ENCODE assay signal across 8 cellular contexts in genomic region chr5:177427919-177428573, GRCh38. TPM values are rescaled to one million over a fixed set of nuclear protein-coding genes. Genes with fewer than 3 reads are reported as not detected.
A peak's percentile ranks its signal among the peaks of the same experiment; 100 is the strongest.
DNase-seq lines count a peak whose midpoint lies in the region; ATAC-seq, FAIRE-seq and TF ChIP-seq lines count a peak whose summit lies in the region.

No MANE protein-coding gene starts in this region.

- POLR2A ChIA-PET in A549 (lab: Yijun Ruan, JAX): interaction anchor here (1.3 kb wide), 1 partner anchor 19 kb away, joined by 3 read pairs; no protein-coding TSS in a partner anchor

- peak overlapping the region; percentile 77 for H3K27ac Mint-ChIP-seq in HFFc6
- peak overlapping the region; percentile 90 for H3K27ac Mint-ChIP-seq in activated T-helper 1 cell treated with anti-CD3 and anti-CD28 coated beads, Interleukin-12 subunit alpha, Interleukin-12 subunit beta, Interleukin-2, Interleukin-4 antibody, amounts not matched to agents 30 ng/mL and 10 ng/mL and 1 ng/mL, durations not matched to agents 14 hours and 24 hours and 36 hours

- no peak for FAIRE-seq in A549 (lab: Jason Lieb, UNC)
- no peak for FAIRE-seq in urothelium cell line (lab: Jason Lieb, UNC)

- H3K9ac ChIP-seq in mesenchymal stem cell (ENCODE audit: low read length): peak overlapping the region; percentile 93

- no peak overlapping the region for H2BK5ac ChIP-seq in mesenchymal stem cell (ENCODE audit: low read depth, low read length, poor library complexity, severe bottlenecking)

- H2BK15ac ChIP-seq in mesenchymal stem cell (ENCODE audit: low read depth, poor library complexity, severe bottlenecking): peak overlapping the region; percentile 56

- CTCF ChIA-PET in A549 (lab: Yijun Ruan, JAX): interaction anchor here (1.0 to 36.0 kb wide), 4 partner anchors 19 to 65 kb away, joined by 3 to 871 read pairs (median 78); partner anchors contain the start of genes F12 and PRR7

- WGBS in A549 (ENCODE audit: missing lambda C conversion rate): 91% methylated on average over 8 of the region's 11 CpGs
- 91% methylated on average over 11 of the region's 11 CpGs for WGBS in mesenchymal stem cell

- H4K8ac ChIP-seq in mesenchymal stem cell (ENCODE audit: low read length): no peak overlapping the region

- TF ChIP-seq EP300 in A549 (IDR thresholded peaks at IDR 0.05): no peak

- no peak overlapping the region for H4K91ac ChIP-seq in mesenchymal stem cell (ENCODE audit: low read length)

- no peak overlapping the region for H2AFZ ChIP-seq in mesenchymal stem cell (ENCODE audit: low read depth, low read length)

- H3K14ac ChIP-seq in mesenchymal stem cell (ENCODE audit: low read length in 2 of 2): no peak overlapping the region

- no peaks in the 10 kb centered on the region for H3K27me3 ChIP-seq in mesenchymal stem cell (ENCODE audit: control insufficient read depth in 1 of 2, insufficient read depth in 1 of 2, low read length in 2 of 2)

- H3K79me1 ChIP-seq in mesenchymal stem cell (replicated peaks; ENCODE audit: low read length, poor library complexity, severe bottlenecking): peaks cover 39% of the 10 kb centered on the region

- no peak overlapping the region for H3K4ac ChIP-seq in mesenchymal stem cell (ENCODE audit: low read depth in 1 of 2, low read length in 2 of 2)

- intact Hi-C loops in activated T-helper 1 cell treated with anti-CD3 and anti-CD28 coated beads, Interleukin-12 subunit alpha, Interleukin-12 subunit beta, Interleukin-2, Interleukin-4 antibody, amounts not matched to agents 30 ng/mL and 10 ng/mL and 1 ng/mL, durations not matched to agents 14 hours and 24 hours and 36 hours (cut with micrococcal nuclease): loop anchor here (2.0 to 5.0 kb wide), 3 partner anchors 71 to 164 kb away; partner anchors contain the start of genes DDX41, RGS14 and TMED9

- TF ChIP-seq POLR2A in A549 (IDR thresholded peaks at IDR 0.05; ENCODE audit: low read length): no peak; the same call in 1 of the 2 replicates

- H3K18ac ChIP-seq in mesenchymal stem cell (ENCODE audit: low read depth in 1 of 2, low read length in 2 of 2): no peak overlapping the region

- no peak overlapping the region for H3K23ac ChIP-seq in mesenchymal stem cell (ENCODE audit: low read length in 2 of 2)

- H2AK5ac ChIP-seq in mesenchymal stem cell (ENCODE audit: low read length, severe bottlenecking): no peak overlapping the region

- H3K9me3 ChIP-seq in A549 (no peaks in the 10 kb centered on the region), mesenchymal stem cell (ENCODE audit: control insufficient read depth, low read length) (no peaks in the 10 kb centered on the region)

- TF ChIP-seq RAD21 in A549 (conservative IDR thresholded peaks at IDR 0.05 in 1 of 2, IDR thresholded peaks at IDR 0.05 in 1 of 2): no peak

- H2BK12ac ChIP-seq in mesenchymal stem cell (ENCODE audit: low read length in 2 of 2): no peak overlapping the region

- H3K4me3 Mint-ChIP-seq in HFFc6: peak overlapping the region; percentile 90
- H3K4me3 Mint-ChIP-seq in activated T-helper 1 cell treated with anti-CD3 and anti-CD28 coated beads, Interleukin-12 subunit alpha, Interleukin-12 subunit beta, Interleukin-2, Interleukin-4 antibody, amounts not matched to agents 30 ng/mL and 10 ng/mL and 1 ng/mL, durations not matched to agents 14 hours and 24 hours and 36 hours: peak overlapping the region; percentile 95

- no peak for ATAC-seq in A549
- ATAC-seq in GM19452 (IDR thresholded peaks at IDR 0.05; ENCODE audit: unreplicated experiment): no peak

- DNase-seq in A549 (ENCODE audit: low read depth in 1 of 2, low spot score in 1 of 2): no peak
- DNase-seq in HFFc6: no peak
- no peak for DNase-seq in activated T-helper 1 cell treated with anti-CD3 and anti-CD28 coated beads, Interleukin-12 subunit alpha, Interleukin-12 subunit beta, Interleukin-2, Interleukin-4 antibody, amounts not matched to agents 30 ng/mL and 10 ng/mL and 1 ng/mL, durations not matched to agents 14 hours and 24 hours and 36 hours (ENCODE audit: low spot score)
- no peak for DNase-seq in mesenchymal stem cell
- DNase-seq in urothelium cell line (ENCODE audit: low spot score): no peak
- no peak for DNase-seq in HCEC 1CT
- DNase-seq in retina: no peak

- H3K4me2 ChIP-seq in A549: peak overlapping the region; percentile 95
- H3K4me2 ChIP-seq in mesenchymal stem cell (ENCODE audit: low read length, poor library complexity, severe bottlenecking): no peak overlapping the region

- H3K27me3 Mint-ChIP-seq in HFFc6 (ENCODE audit: insufficient read depth): peaks cover 2% of the 10 kb centered on the region
- H3K27me3 Mint-ChIP-seq in activated T-helper 1 cell treated with anti-CD3 and anti-CD28 coated beads, Interleukin-12 subunit alpha, Interleukin-12 subunit beta, Interleukin-2, Interleukin-4 antibody, amounts not matched to agents 30 ng/mL and 10 ng/mL and 1 ng/mL, durations not matched to agents 14 hours and 24 hours and 36 hours (ENCODE audit: insufficient read depth): no peaks in the 10 kb centered on the region

- H3K9me3 Mint-ChIP-seq in HFFc6: no peaks in the 10 kb centered on the region
- no peaks in the 10 kb centered on the region for H3K9me3 Mint-ChIP-seq in activated T-helper 1 cell treated with anti-CD3 and anti-CD28 coated beads, Interleukin-12 subunit alpha, Interleukin-12 subunit beta, Interleukin-2, Interleukin-4 antibody, amounts not matched to agents 30 ng/mL and 10 ng/mL and 1 ng/mL, durations not matched to agents 14 hours and 24 hours and 36 hours

- H3K4me3 ChIP-seq in A549 (no peak overlapping the region; the same call in 1 of the 3 replicates), mesenchymal stem cell (ENCODE audit: insufficient read depth in 1 of 2, low read depth in 1 of 2, low read length in 2 of 2) (peak overlapping the region in 1 of 2 experiments; percentile 90)

- H2BK120ac ChIP-seq in mesenchymal stem cell (ENCODE audit: low read depth, low read length): no peak overlapping the region

- peaks cover 17% of the 10 kb centered on the region for H3K4me1 ChIP-seq in A549
- H3K4me1 ChIP-seq in mesenchymal stem cell (ENCODE audit: control insufficient read depth, insufficient read depth, low read depth, low read length): peaks cover 23% of the 10 kb centered on the region

- peaks cover 20 to 34% of the 10 kb centered on the region in 2 experiments for H3K36me3 ChIP-seq in mesenchymal stem cell (ENCODE audit: control insufficient read depth in 1 of 2, insufficient read depth in 2 of 2, low read depth in 1 of 2, low read length in 2 of 2)

- peaks cover 27% of the 10 kb centered on the region for H3K4me1 Mint-ChIP-seq in HFFc6 (ENCODE audit: low read depth)
- peaks cover 64% of the 10 kb centered on the region for H3K4me1 Mint-ChIP-seq in activated T-helper 1 cell treated with anti-CD3 and anti-CD28 coated beads, Interleukin-12 subunit alpha, Interleukin-12 subunit beta, Interleukin-2, Interleukin-4 antibody, amounts not matched to agents 30 ng/mL and 10 ng/mL and 1 ng/mL, durations not matched to agents 14 hours and 24 hours and 36 hours (ENCODE audit: low read depth)

- no peaks in the 10 kb centered on the region; the same call in 1 of the 2 replicates for H3K36me3 Mint-ChIP-seq in HFFc6 (ENCODE audit: low read depth)
- peaks cover 25% of the 10 kb centered on the region for H3K36me3 Mint-ChIP-seq in activated T-helper 1 cell treated with anti-CD3 and anti-CD28 coated beads, Interleukin-12 subunit alpha, Interleukin-12 subunit beta, Interleukin-2, Interleukin-4 antibody, amounts not matched to agents 30 ng/mL and 10 ng/mL and 1 ng/mL, durations not matched to agents 14 hours and 24 hours and 36 hours (ENCODE audit: low read depth)

- H3K27ac ChIP-seq in A549: peak overlapping the region in 1 of 2 experiments; percentile 99; a peak in 3 of 6 replicates
- no peak overlapping the region for H3K27ac ChIP-seq in mesenchymal stem cell (ENCODE audit: low read length, poor library complexity, severe bottlenecking)

- TF ChIP-seq CTCF in A549 (IDR thresholded peaks at IDR 0.05): no peak
- TF ChIP-seq CTCF in HFFc6 (IDR thresholded peaks at IDR 0.05): no peak

RNA-seq across cellular contexts. Expression of gene GRK6, which starts 1.6 kb away (rescaled TPM):
- polyA plus RNA-seq in A549 (2011; rRNA removed) (16.5 and 20.1 TPM in 2 replicates), A549 (2017; fragmentation: RNase III; extraction: RNeasy Plus Mini Kit Qiagen cat#74134 plus additional on column Dnase treatment) (26.3 to 28.8 TPM (median 26.8 TPM) in 3 replicates)
- polyA plus RNA-seq in A549 (2012; cell fraction: cytosol; rRNA removed): 37.0 and 37.1 TPM in 2 replicates
- polyA plus RNA-seq in A549 (2012; cell fraction: nucleus; rRNA removed): 34.5 and 40.9 TPM in 2 replicates
- 21.1 and 30.2 TPM in 2 replicates for polyA minus RNA-seq in A549 (2011; rRNA and poly(A)+ RNA removed)
- 10 to 100 TPM; 25.8 to 30.7 (median 28.0) TPM for total RNA-seq in HFFc6 (2021; fragmentation: NEBNext Ultra II Directional; extraction: Animal tissue kit (Norgen Biotek cat#: 25700))
- 122 and 132 TPM in 2 replicates for total RNA-seq in activated T-helper 1 cell treated with anti-CD3 and anti-CD28 coated beads, Interleukin-12 subunit alpha, Interleukin-12 subunit beta, Interleukin-2, Interleukin-4 antibody, amounts not matched to agents 30 ng/mL and 10 ng/mL and 1 ng/mL, durations not matched to agents 14 hours and 24 hours and 36 hours
- polyA plus RNA-seq in mesenchymal stem cell (2013, experiment 1 of 2): 12.5 TPM
- polyA plus RNA-seq in mesenchymal stem cell (2013, experiment 2 of 2): 13.0 TPM

RNA-seq across cellular contexts. Expression of gene PRR7, which starts 18.6 kb away (rescaled TPM):
- 1.8 and 2.2 TPM in 2 replicates for polyA plus RNA-seq in A549 (2011; rRNA removed)
- polyA plus RNA-seq in A549 (2012; cell fraction: cytosol; rRNA removed): 25.9 and 43.4 TPM in 2 replicates
- polyA plus RNA-seq in A549 (2012; cell fraction: nucleus; rRNA removed): 39.8 and 85.8 TPM in 2 replicates
- 11.0 to 12.1 TPM (median 11.2 TPM) in 3 replicates for polyA plus RNA-seq in A549 (2017; fragmentation: RNase III; extraction: RNeasy Plus Mini Kit Qiagen cat#74134 plus additional on column Dnase treatment)
- polyA minus RNA-seq in A549 (2011; rRNA and poly(A)+ RNA removed): 0.58 and 0.95 TPM in 2 replicates
- 10 to 100 TPM in 4 of 6 experiments, 1 to 10 TPM in 2; 8.9 to 16.9 (median 10.4) TPM for total RNA-seq in HFFc6 (2021; fragmentation: NEBNext Ultra II Directional; extraction: Animal tissue kit (Norgen Biotek cat#: 25700))
- 10.3 and 11.2 TPM in 2 replicates for total RNA-seq in activated T-helper 1 cell treated with anti-CD3 and anti-CD28 coated beads, Interleukin-12 subunit alpha, Interleukin-12 subunit beta, Interleukin-2, Interleukin-4 antibody, amounts not matched to agents 30 ng/mL and 10 ng/mL and 1 ng/mL, durations not matched to agents 14 hours and 24 hours and 36 hours
- 8.6 TPM for polyA plus RNA-seq in mesenchymal stem cell (2013, experiment 1 of 2)
- polyA plus RNA-seq in mesenchymal stem cell (2013, experiment 2 of 2): 7.8 TPM

RNA-seq across cellular contexts. Expression of gene F12, which starts 18.7 kb away (rescaled TPM):
- polyA plus RNA-seq in A549 (2011; rRNA removed) (5.3 TPM in 2 replicates), A549 (2017; fragmentation: RNase III; extraction: RNeasy Plus Mini Kit Qiagen cat#74134 plus additional on column Dnase treatment) (14.3 to 15.5 TPM (median 14.5 TPM) in 3 replicates)
- polyA plus RNA-seq in A549 (2012; cell fraction: cytosol; rRNA removed): 18.4 and 25.5 TPM in 2 replicates
- polyA plus RNA-seq in A549 (2012; cell fraction: nucleus; rRNA removed): 16.0 and 36.1 TPM in 2 replicates
- 2.2 and 2.8 TPM in 2 replicates for polyA minus RNA-seq in A549 (2011; rRNA and poly(A)+ RNA removed)
- total RNA-seq in HFFc6 (2021; fragmentation: NEBNext Ultra II Directional; extraction: Animal tissue kit (Norgen Biotek cat#: 25700)): 1 to 10 TPM in 1 of 6 experiments, under 1 TPM in 5; 0.63 to 1.2 (median 0.87) TPM
- total RNA-seq in activated T-helper 1 cell treated with anti-CD3 and anti-CD28 coated beads, Interleukin-12 subunit alpha, Interleukin-12 subunit beta, Interleukin-2, Interleukin-4 antibody, amounts not matched to agents 30 ng/mL and 10 ng/mL and 1 ng/mL, durations not matched to agents 14 hours and 24 hours and 36 hours: 1.3 and 2.2 TPM in 2 replicates
- 1.2 TPM for polyA plus RNA-seq in mesenchymal stem cell (2013, experiment 1 of 2)
- polyA plus RNA-seq in mesenchymal stem cell (2013, experiment 2 of 2): 1.3 TPM

RNA-seq across cellular contexts. Expression of gene PFN3, which starts 27.6 kb away (rescaled TPM):
- not detected in 2 replicates for polyA plus RNA-seq in A549 (2011; rRNA removed)
- polyA plus RNA-seq in A549 (2012; cell fraction: cytosol; rRNA removed): 0.11 TPM in 1 of 2 replicates, not detected in the other
- not detected in 2 replicates for polyA plus RNA-seq in A549 (2012; cell fraction: nucleus; rRNA removed)
- not detected in 3 replicates for polyA plus RNA-seq in A549 (2017; fragmentation: RNase III; extraction: RNeasy Plus Mini Kit Qiagen cat#74134 plus additional on column Dnase treatment)
- polyA minus RNA-seq in A549 (2011; rRNA and poly(A)+ RNA removed): not detected in 2 replicates
- not detected for total RNA-seq in HFFc6 (2021; fragmentation: NEBNext Ultra II Directional; extraction: Animal tissue kit (Norgen Biotek cat#: 25700))
- total RNA-seq in activated T-helper 1 cell treated with anti-CD3 and anti-CD28 coated beads, Interleukin-12 subunit alpha, Interleukin-12 subunit beta, Interleukin-2, Interleukin-4 antibody, amounts not matched to agents 30 ng/mL and 10 ng/mL and 1 ng/mL, durations not matched to agents 14 hours and 24 hours and 36 hours: not detected in 2 replicates
- not detected for polyA plus RNA-seq in mesenchymal stem cell (2013, experiment 1 of 2)
- polyA plus RNA-seq in mesenchymal stem cell (2013, experiment 2 of 2): not detected

RNA-seq across cellular contexts. Expression of gene SLC34A1, which starts 43.8 kb away (rescaled TPM):
- polyA plus RNA-seq in A549 (2011; rRNA removed) (not detected in 2 replicates), A549 (2017; fragmentation: RNase III; extraction: RNeasy Plus Mini Kit Qiagen cat#74134 plus additional on column Dnase treatment) (0.03 TPM in 2 of 3 replicates, not detected in the other)
- polyA plus RNA-seq in A549 (2012; cell fraction: cytosol; rRNA removed): 0.01 TPM in 2 replicates
- polyA plus RNA-seq in A549 (2012; cell fraction: nucleus; rRNA removed): 0.02 and 0.05 TPM in 2 replicates
- 0.12 TPM in 1 of 2 replicates, not detected in the other for polyA minus RNA-seq in A549 (2011; rRNA and poly(A)+ RNA removed)
- not detected for total RNA-seq in HFFc6 (2021; fragmentation: NEBNext Ultra II Directional; extraction: Animal tissue kit (Norgen Biotek cat#: 25700))
- 0.26 TPM in 1 of 2 replicates, not detected in the other for total RNA-seq in activated T-helper 1 cell treated with anti-CD3 and anti-CD28 coated beads, Interleukin-12 subunit alpha, Interleukin-12 subunit beta, Interleukin-2, Interleukin-4 antibody, amounts not matched to agents 30 ng/mL and 10 ng/mL and 1 ng/mL, durations not matched to agents 14 hours and 24 hours and 36 hours
- polyA plus RNA-seq in mesenchymal stem cell (2013, experiment 1 of 2): not detected
- not detected for polyA plus RNA-seq in mesenchymal stem cell (2013, experiment 2 of 2)
